ENCODE assay signal across 8 cellular contexts in genomic region chr2:207710814-207711740, GRCh38. TPM values are rescaled to one million over a fixed set of nuclear protein-coding genes. Genes with fewer than 3 reads are reported as not detected.
DNase-seq lines count a peak whose midpoint lies in the region; ATAC-seq, FAIRE-seq and TF ChIP-seq lines count a peak whose summit lies in the region.

TSS of gene CCNYL1 (plus strand) at chr2:207711640. CDS start at chr2:207711897, 257 bp downstream.

- BruUV-seq in A673 (replicated peaks; lab: Mats Ljungman, UMichigan), result TSS peak; percentile 58

- H3K4me1 ChIP-seq in A673 (ENCODE audit: insufficient read depth, low read length, poor library complexity, severe bottlenecking) (peaks cover 5% of the 10 kb centered on the region), small intestine (ENCODE audit: control insufficient read depth in 2 of 2, insufficient read depth in 1 of 2, low read depth in 1 of 2, low read length in 1 of 2) (peaks cover 2 to 3% of the 10 kb centered on the region in 2 donors)

- ATAC-seq in GM18868 (IDR thresholded peaks at IDR 0.05; ENCODE audit: unreplicated experiment) (peak; percentile 96), HG03108 (IDR thresholded peaks at IDR 0.05; ENCODE audit: unreplicated experiment) (peak; percentile 98)

- CTCF ChIA-PET in A673 (lab: Charles Lee), result interaction anchor here (0.5 to 1.4 kb wide), 3 partner anchors 19 to 399 kb away, joined by 3 to 5 read pairs (median 3); no protein-coding TSS in a partner anchor

- no peaks in the 10 kb centered on the region for H3K36me3 ChIP-seq in A673 (ENCODE audit: insufficient read depth, low read length, poor library complexity, severe bottlenecking)
- no peaks in the 10 kb centered on the region for H3K36me3 ChIP-seq in WERI-Rb-1
- no peaks in the 10 kb centered on the region for H3K36me3 ChIP-seq in small intestine (ENCODE audit: control insufficient read depth in 2 of 2, insufficient read depth in 2 of 2, low read length in 2 of 2)

- DNase-seq in A673 (ENCODE audit: low spot score) (peak; percentile 99), NCI-H2196 (lab: John Stamatoyannopoulos, UW; ENCODE audit: unreplicated experiment) (peak; percentile 98), WERI-Rb-1 (peak; percentile 99), cardiac fibroblast (ENCODE audit: low read depth in 2 of 2) (peak; percentile 99 to 100), iPS-NIHi11 (ENCODE audit: low spot score) (peak; percentile 100), small intestine (peak; percentile 99)

- no peaks in the 10 kb centered on the region for H3K27me3 ChIP-seq in A673 (replicated peaks; ENCODE audit: insufficient read depth, low read depth, low read length, poor library complexity)
- no peaks in the 10 kb centered on the region for H3K27me3 ChIP-seq in WERI-Rb-1 (ENCODE audit: insufficient read depth, low read depth, severe bottlenecking)
- H3K27me3 ChIP-seq in small intestine (ENCODE audit: control insufficient read depth in 2 of 2, insufficient read depth in 2 of 2, low read length in 2 of 2), result no peaks in the 10 kb centered on the region

- peak within 1 kb of the TSS; percentile 90 for H3K4me3 ChIP-seq in A673 (ENCODE audit: low read depth, low read length, poor library complexity, severe bottlenecking)
- peak within 1 kb of the TSS; percentile 84 for H3K4me3 ChIP-seq in WERI-Rb-1 (ENCODE audit: low read depth, low read length)
- peak within 1 kb of the TSS; percentile 94 to 95 for H3K4me3 ChIP-seq in cardiac fibroblast (replicated peaks in 1 of 2; ENCODE audit: low read depth in 2 of 2, low read length in 2 of 2)
- peak within 1 kb of the TSS; percentile 90 to 100 for H3K4me3 ChIP-seq in small intestine (ENCODE audit: low read depth in 1 of 2, low read length in 2 of 2)

- H3K27ac ChIP-seq in A673 (ENCODE audit: low read depth, low read length, poor library complexity, severe bottlenecking), result peak within 1 kb of the TSS; percentile 79
- peak within 1 kb of the TSS; percentile 78 for H3K27ac ChIP-seq in WERI-Rb-1
- peak within 1 kb of the TSS; percentile 98 to 99 for H3K27ac ChIP-seq in small intestine (ENCODE audit: low read depth in 1 of 2, low read length in 1 of 2)

- FAIRE-seq in small intestine (lab: Jason Lieb, UNC), result no peak

- POLR2A ChIA-PET in A673 (lab: Charles Lee; ENCODE audit: low non-redundant PET), result interaction anchor here (0.6 to 0.7 kb wide), 3 partner anchors 86 to 567 kb away, joined by 3 to 6 read pairs (median 3); partner anchors contain the start of gene METTL21A

- H3K9me3 ChIP-seq in A673 (ENCODE audit: low read depth, low read length, poor library complexity, severe bottlenecking) (no peaks in the 10 kb centered on the region), WERI-Rb-1 (ENCODE audit: severe bottlenecking) (no peaks in the 10 kb centered on the region), small intestine (ENCODE audit: control insufficient read depth, low read depth) (no peaks in the 10 kb centered on the region)

- TF ChIP-seq CTCF in A673 (conservative IDR thresholded peaks at IDR 0.05; ENCODE audit: low read depth, low read length) (no peak), WERI-Rb-1 (IDR thresholded peaks at IDR 0.05; ENCODE audit: low read depth, low read length) (no peak), cardiac fibroblast (IDR thresholded peaks at IDR 0.05; ENCODE audit: low read depth, low read length) (peak; percentile 3)

- intact Hi-C loops in A673 (cut with micrococcal nuclease; ENCODE audit: unreplicated experiment), result loop anchor here (5.0 kb wide), 1 partner anchor 84 kb away; the partner anchor contains the start of gene METTL21A

- 0 to 1% (median 1%) methylated on average over 55 to 60 of the region's 60 CpGs for WGBS in small intestine, 3 donors

RNA-seq across cellular contexts. Expression of gene CCNYL1, which starts in this region (rescaled TPM):
- 8.7 and 12.8 TPM in 2 replicates for total RNA-seq in A673 (2021)
- 10 to 100 TPM in 2 of 3 donors, 1 to 10 TPM in 1; 8.2 to 15.2 (median 15.1) TPM for polyA plus RNA-seq in small intestine

Comparison
In these comparisons a context has a peak if more than half of its experiments do, and no peak if none do; other contexts are left out.
1. Peak in every context shown above with its lines: DNase-seq, ATAC-seq, H3K4me3 ChIP-seq and H3K27ac ChIP-seq.